Comparison of ENCODE assay signal across 10 cellular contexts in genomic region chr1:234976880-234977680, GRCh38.
A peak's percentile ranks its signal among the peaks of the same experiment; 100 is the strongest.
DNase-seq lines count a peak whose midpoint lies in the region; ATAC-seq, FAIRE-seq and TF ChIP-seq lines count a peak whose summit lies in the region.
"Had no signal": no experiment of that assay in that cellular context is flagged by ENCODE, and none has a peak within 500 bp of the region (broad histone marks: within the 10 kb centered on the region; RNA-seq: fewer than 3 reads in every experiment).

No MANE protein-coding gene starts in this region.

- WGBS in esophagus squamous epithelium, 2 donors, result 77 to 90% methylated on average over 15 of the region's 15 CpGs
- WGBS in small intestine, 3 donors, result 79 to 98% (median 94%) methylated on average over 15 of the region's 15 CpGs

- TF ChIP-seq CTCF in HFFc6 (IDR thresholded peaks at IDR 0.05) (no peak), Panc1 (IDR thresholded peaks at IDR 0.05) (no peak), esophagus squamous epithelium (IDR thresholded peaks at IDR 0.05) (no peak), GM13976 (IDR thresholded peaks at IDR 0.05; ENCODE audit: borderline replicate concordance, control extremely low read depth, extremely low read depth, insufficient read depth, missing control alignments) (no peak)

- intact Hi-C loops in Panc1 (cut with micrococcal nuclease; ENCODE audit: unreplicated experiment), result loop anchor here (5.0 kb wide), 2 partner anchors 365 to 480 kb away; partner anchors contain the start of gene IRF2BP2
- intact Hi-C loops in esophagus squamous epithelium (cut with DNase I), result loop anchor here (10.0 kb wide), 1 partner anchor 252 kb away; no protein-coding TSS in a partner anchor

- H3K27ac ChIP-seq in Panc1 (ENCODE audit: low read length), result peak overlapping the region; percentile 100
- H3K27ac ChIP-seq in esophagus squamous epithelium, result peak overlapping the region; percentile 85 to 97 (median 89)
- peak overlapping the region; percentile 41 to 97 for H3K27ac ChIP-seq in small intestine (ENCODE audit: low read depth in 1 of 2, low read length in 1 of 2)

- no peaks in the 10 kb centered on the region for H3K9me3 ChIP-seq in Panc1 (ENCODE audit: control insufficient read depth, insufficient read depth, low read depth, low read length)
- no peaks in the 10 kb centered on the region for H3K9me3 ChIP-seq in esophagus squamous epithelium
- H3K9me3 ChIP-seq in small intestine (ENCODE audit: control insufficient read depth, low read depth), result no peaks in the 10 kb centered on the region

- no peak overlapping the region for H3K4me3 Mint-ChIP-seq in HFFc6

- H3K27me3 ChIP-seq in Panc1 (ENCODE audit: control insufficient read depth, insufficient read depth, low read length), result no peaks in the 10 kb centered on the region
- H3K27me3 ChIP-seq in esophagus squamous epithelium, result no peaks in the 10 kb centered on the region
- no peaks in the 10 kb centered on the region for H3K27me3 ChIP-seq in small intestine (ENCODE audit: control insufficient read depth in 2 of 2, insufficient read depth in 2 of 2, low read length in 2 of 2)

- H3K4me1 Mint-ChIP-seq in HFFc6 (ENCODE audit: low read depth), result peaks cover 84% of the 10 kb centered on the region

- ATAC-seq in Panc1, result no peak

- peaks cover 8% of the 10 kb centered on the region; the same call in 1 of the 2 replicates for H3K36me3 Mint-ChIP-seq in HFFc6 (ENCODE audit: low read depth)

- H3K4me1 ChIP-seq in Panc1 (ENCODE audit: control insufficient read depth, insufficient read depth, low read length) (peaks cover 95% of the 10 kb centered on the region), esophagus squamous epithelium (peaks cover 44 to 82% (median 61%) of the 10 kb centered on the region in 3 donors), small intestine (ENCODE audit: control insufficient read depth in 2 of 2, insufficient read depth in 1 of 2, low read depth in 1 of 2, low read length in 1 of 2) (peaks cover 19 to 46% of the 10 kb centered on the region in 2 donors)

- no peaks in the 10 kb centered on the region for H3K9me3 Mint-ChIP-seq in HFFc6

- no TSS peak for BruUV-seq in Panc1 (replicated peaks; lab: Mats Ljungman, UMichigan)

- H3K36me3 ChIP-seq in Panc1 (ENCODE audit: control insufficient read depth, insufficient read depth, low read length) (no peaks in the 10 kb centered on the region), esophagus squamous epithelium (no peaks in the 10 kb centered on the region), small intestine (ENCODE audit: control insufficient read depth in 2 of 2, insufficient read depth in 2 of 2, low read length in 2 of 2) (no peaks in the 10 kb centered on the region)

- POLR2A ChIA-PET in Panc1 (lab: Charles Lee), result no interaction called here

- in situ Hi-C loops in Panc1 (cut with HindIII; ENCODE audit: low pct_unique_long_range_greater_than_20kb, low sequenced_read_pairs) (loop anchor here (25.0 kb wide), 1 partner anchor 240 kb away; no protein-coding TSS in a partner anchor), GM13976 (cut with MboI; ENCODE audit: low sequenced_read_pairs, unreplicated experiment) (loop anchor here (10.0 kb wide), 1 partner anchor 108 kb away; no protein-coding TSS in a partner anchor)

- no peak for TF ChIP-seq POLR2A in esophagus squamous epithelium (IDR thresholded peaks at IDR 0.05)

- no peak overlapping the region for H3K4me3 ChIP-seq in Panc1 (ENCODE audit: low read depth in 2 of 2, low read length in 2 of 2)
- H3K4me3 ChIP-seq in esophagus squamous epithelium, result no peak overlapping the region
- H3K4me3 ChIP-seq in small intestine (ENCODE audit: low read depth in 1 of 2, low read length in 2 of 2), result no peak overlapping the region

- no peaks in the 10 kb centered on the region; the same call in 1 of the 2 replicates for H3K27me3 Mint-ChIP-seq in HFFc6 (ENCODE audit: insufficient read depth)

- DNase-seq in HFFc6, result no peak
- no peak for DNase-seq in Panc1 (ENCODE audit: low read depth, low spot score)
- no peak for DNase-seq in esophagus squamous epithelium (lab: John Stamatoyannopoulos, UW)
- DNase-seq in small intestine, result no peak
- DNase-seq in putamen (ENCODE audit: low spot score), result no peak
- DNase-seq in SHP77 treated with DMSO at 0.1 percent for 48 hours (lab: John Stamatoyannopoulos, UW), result no peak
- DNase-seq in stimulated activated CD4-positive, alpha-beta T cell treated with anti-CD3 and anti-CD28 coated beads, Interleukin-4, amount 100 ng/mL, for 1 hour, result no peak
- no peak for DNase-seq in GM13976 (ENCODE audit: low spot score)
- DNase-seq: activated CD4-positive, CD25-positive, alpha-beta regulatory T cell treated with anti-CD3 and anti-CD28 coated beads, Interleukin-2, amount 50 U/mL, for 72 hours; cerebellar nuclear complex had no signal

- no peak for FAIRE-seq in small intestine (lab: Jason Lieb, UNC)

- peak overlapping the region; percentile 98 for H3K27ac Mint-ChIP-seq in HFFc6

- CTCF ChIA-PET in Panc1 (lab: Charles Lee), result interaction anchor here (0.8 to 1.0 kb wide), 2 partner anchors 107 to 253 kb away, joined by 3 to 4 read pairs; no protein-coding TSS in a partner anchor
